ENCODE assay signal across 25 cellular contexts in the genomic region with DNA sequence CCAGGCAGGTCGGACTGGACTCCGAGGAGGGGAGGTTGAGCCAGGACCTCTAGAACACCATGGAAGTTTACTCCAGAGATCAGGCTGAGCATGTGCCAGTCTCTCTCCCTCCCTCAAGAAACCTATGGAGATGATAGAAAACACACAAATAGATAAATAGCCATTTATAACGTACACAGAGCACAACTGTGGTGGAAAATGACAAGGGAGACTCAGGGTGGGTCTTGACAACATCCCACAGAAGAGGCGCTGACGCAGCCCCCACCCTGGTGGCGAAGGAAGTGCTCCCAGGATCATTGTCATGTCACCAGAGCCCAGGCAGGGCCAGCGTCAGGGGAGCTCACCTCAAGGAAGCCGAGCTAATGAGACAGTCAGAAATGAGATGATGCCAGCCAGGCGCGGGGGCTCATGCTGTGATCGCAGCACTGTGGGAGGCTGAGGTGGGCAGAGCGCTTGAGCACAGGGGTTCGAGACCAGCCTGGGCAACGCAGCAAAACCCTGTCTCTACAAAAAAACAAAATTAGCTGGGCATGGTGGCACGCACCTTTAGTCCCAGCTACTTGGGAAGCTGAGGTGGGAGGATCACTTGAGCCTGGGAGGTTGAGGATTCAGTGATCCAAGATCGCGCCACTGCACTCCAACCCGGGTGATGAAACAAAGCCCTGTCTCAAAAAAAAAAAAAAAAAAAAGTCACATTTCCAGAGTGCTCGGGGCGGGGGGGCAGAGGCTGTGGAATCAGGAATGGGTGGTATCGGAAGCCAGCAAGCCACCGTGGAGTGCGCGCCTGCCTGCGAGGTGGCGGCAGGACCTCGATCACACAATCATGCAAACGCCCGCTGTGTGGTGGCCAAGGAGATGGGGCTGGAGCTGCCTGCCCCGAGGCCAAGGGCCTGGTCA.
DNase-seq lines count a peak whose midpoint lies in the region; ATAC-seq and TF ChIP-seq lines count a peak whose summit lies in the region.
"Had no signal": no experiment of that assay in that cellular context is flagged by ENCODE, and none has a peak within 500 bp of the region (broad histone marks: within the 10 kb centered on the region; RNA-seq: fewer than 3 reads in every experiment).

No MANE protein-coding gene starts in this region.

- H3K4me1 ChIP-seq in Peyer's patch, result no peaks in the 10 kb centered on the region
- H3K4me1 ChIP-seq: adrenal gland, SJCRH30, uterus had no signal

- CTCF ChIA-PET in activated CD8-positive, alpha-beta T cell treated with anti-CD3 and anti-CD28 coated beads for 36 hours (lab: Charles Lee), result no interaction called here

- intact Hi-C loops in activated CD8-positive, alpha-beta T cell treated with anti-CD3 and anti-CD28 coated beads for 36 hours (cut with micrococcal nuclease), result no loop called here
- intact Hi-C loops in sciatic nerve (cut with DNase I), result loop anchor here (2.0 kb wide), 1 partner anchor 67 kb away; no protein-coding TSS in a partner anchor

- H3K27ac Mint-ChIP-seq in activated CD8-positive, alpha-beta T cell treated with anti-CD3 and anti-CD28 coated beads for 36 hours, result peak overlapping the region; percentile 5
- peak overlapping the region; percentile 66 for H3K27ac Mint-ChIP-seq in glutamatergic neuron (ENCODE audit: unreplicated experiment)
- H3K27ac Mint-ChIP-seq: effector memory CD8-positive, alpha-beta T cell had no signal

- H3K27ac ChIP-seq in Peyer's patch, result no peak overlapping the region
- H3K27ac ChIP-seq: SJCRH30, uterus had no signal

- H3K9me3 Mint-ChIP-seq in activated CD8-positive, alpha-beta T cell treated with anti-CD3 and anti-CD28 coated beads for 36 hours, result no peaks in the 10 kb centered on the region
- H3K9me3 Mint-ChIP-seq in glutamatergic neuron (ENCODE audit: unreplicated experiment), result peaks cover 27% of the 10 kb centered on the region
- H3K9me3 Mint-ChIP-seq: central memory CD8-positive, alpha-beta T cell; effector memory CD8-positive, alpha-beta T cell had no signal

- H3K9me3 ChIP-seq in Peyer's patch, result no peaks in the 10 kb centered on the region
- H3K9me3 ChIP-seq: adrenal gland, BE2C, SJCRH30, uterus had no signal

- peaks cover 11% of the 10 kb centered on the region for H3K4me1 Mint-ChIP-seq in activated CD8-positive, alpha-beta T cell treated with anti-CD3 and anti-CD28 coated beads for 36 hours (ENCODE audit: low read depth)
- H3K4me1 Mint-ChIP-seq in glutamatergic neuron (ENCODE audit: low read depth, unreplicated experiment), result peaks cover 26% of the 10 kb centered on the region
- H3K4me1 Mint-ChIP-seq: central memory CD8-positive, alpha-beta T cell had no signal

- H3K36me3 Mint-ChIP-seq in activated CD8-positive, alpha-beta T cell treated with anti-CD3 and anti-CD28 coated beads for 36 hours (ENCODE audit: low read depth), result peaks cover 21% of the 10 kb centered on the region
- H3K36me3 Mint-ChIP-seq in glutamatergic neuron (ENCODE audit: unreplicated experiment), result peaks cover 4% of the 10 kb centered on the region

- no peak for ATAC-seq in activated CD8-positive, alpha-beta T cell treated with anti-CD3 and anti-CD28 coated beads for 36 hours
- ATAC-seq in sciatic nerve (no peak), HG03342 (IDR thresholded peaks at IDR 0.05; ENCODE audit: unreplicated experiment) (no peak)
- ATAC-seq: effector memory CD8-positive, alpha-beta T cell; naive thymus-derived CD4-positive, alpha-beta T cell had no signal

- DNase-seq in activated CD8-positive, alpha-beta memory T cell treated with anti-CD3 and anti-CD28 coated beads for 24 hours, result peak; percentile 33
- DNase-seq in activated CD8-positive, alpha-beta memory T cell treated with anti-CD3 and anti-CD28 coated beads, Interleukin-2, amount 50 U/mL, for 4 hours, result no peak
- peak; percentile 1 for DNase-seq in activated CD8-positive, alpha-beta T cell treated with anti-CD3 and anti-CD28 coated beads for 36 hours
- peak; percentile 10 for DNase-seq in glutamatergic neuron
- DNase-seq in sciatic nerve (ENCODE audit: low spot score), result peak; percentile 53
- DNase-seq in NCI-H524 treated with DMSO at 0.1 percent for 48 hours (lab: John Stamatoyannopoulos, UW), result no peak
- DNase-seq in Peyer's patch, result no peak
- DNase-seq: 8988T; activated CD4-positive, CD25-positive, alpha-beta regulatory T cell; activated effector memory CD4-positive, alpha-beta T cell treated with Interleukin-2 at 50 U/mL for 16 hours; BE2C; COR-L47; DND-41; effector memory CD8-positive, alpha-beta T cell; NCI-H1436; NCI-H2171; NCI-H748 treated with DMSO at 0.1 percent for 48 hours; SJCRH30; stimulated activated CD4-positive, alpha-beta T cell treated with anti-CD3 and anti-CD28 coated beads, Interleukin-4, amount 100 ng/mL, for 1 hour; T-helper 2 cell had no signal

- POLR2A ChIA-PET in activated CD8-positive, alpha-beta T cell treated with anti-CD3 and anti-CD28 coated beads for 36 hours (lab: Charles Lee), result no interaction called here

- no peak for TF ChIP-seq POLR2A in Peyer's patch (IDR thresholded peaks at IDR 0.05)

- no peaks in the 10 kb centered on the region for H3K27me3 ChIP-seq in Peyer's patch
- H3K27me3 ChIP-seq: adrenal gland, BE2C, SJCRH30, uterus had no signal

- H3K4me3 Mint-ChIP-seq in activated CD8-positive, alpha-beta T cell treated with anti-CD3 and anti-CD28 coated beads for 36 hours, result no peak overlapping the region
- H3K4me3 Mint-ChIP-seq in glutamatergic neuron (ENCODE audit: unreplicated experiment), result no peak overlapping the region
- H3K4me3 Mint-ChIP-seq: central memory CD8-positive, alpha-beta T cell; naive thymus-derived CD4-positive, alpha-beta T cell had no signal

- no peak overlapping the region for H3K4me3 ChIP-seq in Peyer's patch
- H3K4me3 ChIP-seq: adrenal gland, SJCRH30, uterus had no signal

- no peak for TF ChIP-seq CTCF in activated CD8-positive, alpha-beta T cell treated with anti-CD3 and anti-CD28 coated beads for 36 hours (IDR thresholded peaks at IDR 0.05)
- TF ChIP-seq CTCF in glutamatergic neuron (IDR thresholded peaks at IDR 0.05; ENCODE audit: partially characterized antibody, unreplicated experiment) (no peak), Peyer's patch (IDR thresholded peaks at IDR 0.05) (no peak)

- no peaks in the 10 kb centered on the region for H3K27me3 Mint-ChIP-seq in activated CD8-positive, alpha-beta T cell treated with anti-CD3 and anti-CD28 coated beads for 36 hours
- peaks cover 23% of the 10 kb centered on the region for H3K27me3 Mint-ChIP-seq in glutamatergic neuron (ENCODE audit: unreplicated experiment)
- H3K27me3 Mint-ChIP-seq: central memory CD8-positive, alpha-beta T cell; effector memory CD8-positive, alpha-beta T cell; naive thymus-derived CD4-positive, alpha-beta T cell had no signal

- peaks cover 0 to 70% (median 0%) of the 10 kb centered on the region in 3 donors for H3K36me3 ChIP-seq in Peyer's patch
- H3K36me3 ChIP-seq: uterus had no signal

Comparison
In these comparisons a context has a peak if more than half of its experiments do, and no peak if none do; other contexts are left out.
1. DNase-seq: peak in activated CD8-positive, alpha-beta memory T cell treated with anti-CD3 and anti-CD28 coated beads for 24 hours (single experiment), activated CD8-positive, alpha-beta T cell treated with anti-CD3 and anti-CD28 coated beads for 36 hours (single experiment), glutamatergic neuron (single experiment) and sciatic nerve (single experiment); none in activated CD8-positive, alpha-beta memory T cell treated with anti-CD3 and anti-CD28 coated beads, Interleukin-2, amount 50 U/mL, for 4 hours (single experiment), NCI-H524 treated with DMSO at 0.1 percent for 48 hours (single experiment) and Peyer's patch (0 of 3).